In the genomic region with DNA sequence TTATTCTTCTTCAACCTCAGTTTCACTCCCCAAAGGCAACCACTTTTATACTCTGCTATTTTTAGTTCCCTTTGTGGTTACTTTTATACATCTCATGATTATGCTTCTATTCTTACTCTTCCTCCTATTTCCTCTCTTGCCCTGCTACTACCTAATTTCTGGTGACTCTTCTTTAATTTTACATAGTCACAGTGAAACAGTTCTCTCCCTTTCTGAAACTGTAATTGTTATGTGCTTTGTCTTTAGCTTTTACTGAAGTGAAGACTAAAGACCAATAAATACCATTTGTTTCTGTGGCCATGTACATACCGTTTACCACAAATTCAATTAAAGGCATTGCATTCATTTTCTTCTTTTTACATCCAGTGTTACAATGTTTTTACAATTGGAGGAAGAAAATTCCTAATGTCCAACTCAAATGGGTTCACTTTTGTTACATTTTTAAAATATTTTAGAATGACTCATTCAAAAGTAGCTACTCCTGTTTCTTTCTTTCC, we compare ENCODE assay signal across 10 cellular contexts.
DNase-seq lines count a peak whose midpoint lies in the region; ATAC-seq and TF ChIP-seq lines count a peak whose summit lies in the region.
"Had no signal": no experiment of that assay in that cellular context is flagged by ENCODE, and none has a peak within 500 bp of the region (broad histone marks: within the 10 kb centered on the region; RNA-seq: fewer than 3 reads in every experiment).

No MANE protein-coding gene starts in this region.

- no peaks in the 10 kb centered on the region for H3K36me3 Mint-ChIP-seq in activated T-helper 1 cell treated with anti-CD3 and anti-CD28 coated beads, Interleukin-12 subunit alpha, Interleukin-12 subunit beta, Interleukin-2, Interleukin-4 antibody, amounts not matched to agents 30 ng/mL and 10 ng/mL and 1 ng/mL, durations not matched to agents 14 hours and 24 hours and 36 hours (ENCODE audit: low read depth)
- H3K36me3 Mint-ChIP-seq in glutamatergic neuron (ENCODE audit: unreplicated experiment), result no peaks in the 10 kb centered on the region

- no peaks in the 10 kb centered on the region for H4K20me1 ChIP-seq in BLaER1 treated with 17β-estradiol and CSF1 and Interleukin-3, amounts not matched to agents 10 nM and 100 nM

- peak overlapping the region; percentile 37 to 82 (median 66); a peak in 20 of 22 replicates for H3K4me2 ChIP-seq in BLaER1 treated with 17β-estradiol and CSF1 and Interleukin-3, amounts not matched to agents 10 nM and 100 nM

- H3K36me3 ChIP-seq in BLaER1 treated with 17β-estradiol and CSF1 and Interleukin-3, amounts not matched to agents 10 nM and 100 nM, result peaks cover 0 to 8% (median 0%) of the 10 kb centered on the region in 11 experiments; a peak in 5 of 22 replicates

- intact Hi-C loops in activated T-helper 1 cell treated with anti-CD3 and anti-CD28 coated beads, Interleukin-12 subunit alpha, Interleukin-12 subunit beta, Interleukin-2, Interleukin-4 antibody, amounts not matched to agents 30 ng/mL and 10 ng/mL and 1 ng/mL, durations not matched to agents 14 hours and 24 hours and 36 hours (cut with micrococcal nuclease), result no loop called here

- no peaks in the 10 kb centered on the region for H3K27me3 ChIP-seq in BLaER1 treated with 17β-estradiol and CSF1 and Interleukin-3, amounts not matched to agents 10 nM and 100 nM

- H3K9me3 Mint-ChIP-seq in activated T-helper 1 cell treated with anti-CD3 and anti-CD28 coated beads, Interleukin-12 subunit alpha, Interleukin-12 subunit beta, Interleukin-2, Interleukin-4 antibody, amounts not matched to agents 30 ng/mL and 10 ng/mL and 1 ng/mL, durations not matched to agents 14 hours and 24 hours and 36 hours, result no peaks in the 10 kb centered on the region
- H3K9me3 Mint-ChIP-seq in glutamatergic neuron (ENCODE audit: unreplicated experiment), result peaks cover 2% of the 10 kb centered on the region

- no peak overlapping the region for H3K27ac Mint-ChIP-seq in activated T-helper 1 cell treated with anti-CD3 and anti-CD28 coated beads, Interleukin-12 subunit alpha, Interleukin-12 subunit beta, Interleukin-2, Interleukin-4 antibody, amounts not matched to agents 30 ng/mL and 10 ng/mL and 1 ng/mL, durations not matched to agents 14 hours and 24 hours and 36 hours
- H3K27ac Mint-ChIP-seq in glutamatergic neuron (ENCODE audit: unreplicated experiment), result no peak overlapping the region

- H3K27me3 Mint-ChIP-seq in activated T-helper 1 cell treated with anti-CD3 and anti-CD28 coated beads, Interleukin-12 subunit alpha, Interleukin-12 subunit beta, Interleukin-2, Interleukin-4 antibody, amounts not matched to agents 30 ng/mL and 10 ng/mL and 1 ng/mL, durations not matched to agents 14 hours and 24 hours and 36 hours (ENCODE audit: insufficient read depth), result no peaks in the 10 kb centered on the region
- H3K27me3 Mint-ChIP-seq in glutamatergic neuron (ENCODE audit: unreplicated experiment), result no peaks in the 10 kb centered on the region

- H3K27ac ChIP-seq in BLaER1 treated with 17β-estradiol and CSF1 and Interleukin-3, amounts not matched to agents 10 nM and 100 nM, result peak overlapping the region; percentile 27 to 76 (median 63); a peak in 21 of 22 replicates
- H3K27ac ChIP-seq: epithelial cell of prostate had no signal

- H3K4me3 Mint-ChIP-seq in activated T-helper 1 cell treated with anti-CD3 and anti-CD28 coated beads, Interleukin-12 subunit alpha, Interleukin-12 subunit beta, Interleukin-2, Interleukin-4 antibody, amounts not matched to agents 30 ng/mL and 10 ng/mL and 1 ng/mL, durations not matched to agents 14 hours and 24 hours and 36 hours, result no peak overlapping the region
- H3K4me3 Mint-ChIP-seq in glutamatergic neuron (ENCODE audit: unreplicated experiment), result no peak overlapping the region

- peaks cover 24 to 81% (median 71%) of the 10 kb centered on the region in 11 experiments for H3K9me3 ChIP-seq in BLaER1 treated with 17β-estradiol and CSF1 and Interleukin-3, amounts not matched to agents 10 nM and 100 nM (replicated peaks in 1 of 11)

- ATAC-seq in GM21447 (IDR thresholded peaks at IDR 0.05; ENCODE audit: unreplicated experiment) (peak; percentile 86), HG03520 (IDR thresholded peaks at IDR 0.05; ENCODE audit: unreplicated experiment) (peak; percentile 98)

- H3K4me1 ChIP-seq in BLaER1 treated with 17β-estradiol and CSF1 and Interleukin-3, amounts not matched to agents 10 nM and 100 nM, result peaks cover 15 to 43% (median 32%) of the 10 kb centered on the region in 10 experiments

- DNase-seq in cardiac fibroblast (ENCODE audit: low read depth in 2 of 2) (peak; percentile 36 to 71), NCI-H1930 (lab: John Stamatoyannopoulos, UW) (no peak), glutamatergic neuron (no peak), NCI-H2029 treated with DMSO at 0.1 percent for 48 hours (lab: John Stamatoyannopoulos, UW) (no peak)
- DNase-seq in activated T-helper 1 cell treated with anti-CD3 and anti-CD28 coated beads, Interleukin-12 subunit alpha, Interleukin-12 subunit beta, Interleukin-2, Interleukin-4 antibody, amounts not matched to agents 30 ng/mL and 10 ng/mL and 1 ng/mL, durations not matched to agents 14 hours and 24 hours and 36 hours (ENCODE audit: low spot score), result no peak
- DNase-seq: stimulated activated CD4-positive, alpha-beta T cell treated with anti-CD3 and anti-CD28 coated beads, Interleukin-2, amount 100 ng/mL, for 48 hours had no signal

- H3K9ac ChIP-seq in BLaER1 treated with 17β-estradiol and CSF1 and Interleukin-3, amounts not matched to agents 10 nM and 100 nM, result peak overlapping the region in 6 of 11 experiments; percentile 3 to 54 (median 22); a peak in 8 of 22 replicates

- peak overlapping the region in 4 of 10 experiments; percentile 22 to 35 (median 30); a peak in 5 of 20 replicates for H3K4me3 ChIP-seq in BLaER1 treated with 17β-estradiol and CSF1 and Interleukin-3, amounts not matched to agents 10 nM and 100 nM
- H3K4me3 ChIP-seq in cardiac fibroblast (replicated peaks in 1 of 2; ENCODE audit: low read depth in 2 of 2, low read length in 2 of 2), result no peak overlapping the region

- TF ChIP-seq CTCF in cardiac fibroblast (IDR thresholded peaks at IDR 0.05; ENCODE audit: low read depth, low read length) (no peak), glutamatergic neuron (IDR thresholded peaks at IDR 0.05; ENCODE audit: partially characterized antibody, unreplicated experiment) (no peak)

- no peaks in the 10 kb centered on the region for H3K4me1 Mint-ChIP-seq in activated T-helper 1 cell treated with anti-CD3 and anti-CD28 coated beads, Interleukin-12 subunit alpha, Interleukin-12 subunit beta, Interleukin-2, Interleukin-4 antibody, amounts not matched to agents 30 ng/mL and 10 ng/mL and 1 ng/mL, durations not matched to agents 14 hours and 24 hours and 36 hours (ENCODE audit: low read depth)
- no peaks in the 10 kb centered on the region for H3K4me1 Mint-ChIP-seq in glutamatergic neuron (ENCODE audit: low read depth, unreplicated experiment)

Comparison
In these comparisons a context has a peak if more than half of its experiments do, and no peak if none do; other contexts are left out.
1. DNase-seq: peak in cardiac fibroblast (2 of 2); none in NCI-H1930 (0 of 2), activated T-helper 1 cell treated with anti-CD3 and anti-CD28 coated beads, Interleukin-12 subunit alpha, Interleukin-12 subunit beta, Interleukin-2, Interleukin-4 antibody, amounts not matched to agents 30 ng/mL and 10 ng/mL and 1 ng/mL, durations not matched to agents 14 hours and 24 hours and 36 hours (single experiment), glutamatergic neuron (single experiment) and NCI-H2029 treated with DMSO at 0.1 percent for 48 hours (single experiment).